Comparison of ENCODE assay signal across 9 cellular contexts in the genomic region with DNA sequence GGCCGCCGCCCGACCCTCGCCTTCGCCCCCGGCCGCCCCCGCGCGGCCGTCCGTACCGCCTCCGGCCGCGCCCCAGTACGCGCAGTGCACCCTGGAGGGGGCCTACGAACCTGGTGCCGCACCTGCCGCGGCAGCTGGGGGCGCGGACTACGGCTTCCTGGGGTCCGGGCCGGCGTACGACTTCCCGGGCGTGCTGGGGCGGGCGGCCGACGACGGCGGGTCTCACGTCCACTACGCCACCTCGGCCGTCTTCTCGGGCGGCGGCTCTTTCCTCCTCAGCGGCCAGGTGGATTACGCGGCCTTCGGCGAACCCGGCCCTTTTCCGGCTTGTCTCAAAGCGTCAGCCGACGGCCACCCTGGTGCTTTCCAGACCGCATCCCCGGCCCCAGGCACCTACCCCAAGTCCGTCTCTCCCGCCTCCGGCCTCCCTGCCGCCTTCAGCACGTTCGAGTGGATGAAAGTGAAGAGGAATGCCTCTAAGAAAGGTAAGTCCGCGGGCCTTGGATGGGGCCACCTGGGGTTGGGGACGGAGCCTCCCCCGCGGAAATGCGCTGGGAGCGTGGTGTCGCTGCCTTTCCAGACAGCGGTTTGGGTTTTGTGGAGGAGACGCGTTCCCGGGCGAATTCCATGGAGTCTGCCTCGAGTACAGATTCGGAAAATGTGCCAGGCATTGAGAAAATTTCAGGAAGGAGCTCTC. TPM values are rescaled to one million over a fixed set of nuclear protein-coding genes. Genes with fewer than 3 reads are reported as not detected.
DNase-seq lines count a peak whose midpoint lies in the region; ATAC-seq and TF ChIP-seq lines count a peak whose summit lies in the region.
"Had no signal": no experiment of that assay in that cellular context is flagged by ENCODE, and none has a peak within 500 bp of the region (broad histone marks: within the 10 kb centered on the region; RNA-seq: fewer than 3 reads in every experiment).

No MANE protein-coding gene starts in this region.

- H3K9me3 ChIP-seq in iPS-18a (ENCODE audit: control insufficient read depth, low read depth, low read length) (no peaks in the 10 kb centered on the region), skeletal muscle tissue (ENCODE audit: control insufficient read depth in 3 of 3, low read length in 3 of 3) (no peaks in the 10 kb centered on the region)

- H3K27me3 Mint-ChIP-seq in HFFc6 (ENCODE audit: insufficient read depth), result peaks cover 38% of the 10 kb centered on the region
- peaks cover 66% of the 10 kb centered on the region for H3K27me3 Mint-ChIP-seq in activated CD8-positive, alpha-beta T cell treated with anti-CD3 and anti-CD28 coated beads, Interleukin-2, amount 10 ng/mL, durations not matched to agents 7 days and 5 days (ENCODE audit: low read depth)

- H3K27ac ChIP-seq in iPS-18a (ENCODE audit: low read length) (no peak overlapping the region), skeletal muscle tissue (ENCODE audit: low read depth, low read length) (no peak overlapping the region)

- ATAC-seq in activated CD8-positive, alpha-beta T cell treated with anti-CD3 and anti-CD28 coated beads, Interleukin-2, amount 10 ng/mL, durations not matched to agents 7 days and 5 days, result peak; percentile 48

- peak overlapping the region; percentile 53 for H3K4me3 Mint-ChIP-seq in HFFc6
- peak overlapping the region; percentile 31 for H3K4me3 Mint-ChIP-seq in activated CD8-positive, alpha-beta T cell treated with anti-CD3 and anti-CD28 coated beads, Interleukin-2, amount 10 ng/mL, durations not matched to agents 7 days and 5 days

- DNase-seq in HFFc6, result no peak
- DNase-seq in activated CD8-positive, alpha-beta T cell treated with anti-CD3 and anti-CD28 coated beads, Interleukin-2, amount 10 ng/mL, durations not matched to agents 7 days and 5 days, result no peak
- no peak for DNase-seq in NCI-H1694 treated with DMSO at 0.1 percent for 48 hours (lab: John Stamatoyannopoulos, UW)
- DNase-seq in NCI-H2029 treated with DMSO at 0.1 percent for 48 hours (lab: John Stamatoyannopoulos, UW), result no peak
- DNase-seq in globus pallidus (ENCODE audit: low spot score), result no peak

- no peaks in the 10 kb centered on the region for H3K9me3 Mint-ChIP-seq in HFFc6
- no peaks in the 10 kb centered on the region for H3K9me3 Mint-ChIP-seq in activated CD8-positive, alpha-beta T cell treated with anti-CD3 and anti-CD28 coated beads, Interleukin-2, amount 10 ng/mL, durations not matched to agents 7 days and 5 days (ENCODE audit: insufficient read depth)

- peaks cover 4% of the 10 kb centered on the region for H3K36me3 Mint-ChIP-seq in HFFc6 (ENCODE audit: low read depth)
- no peaks in the 10 kb centered on the region for H3K36me3 Mint-ChIP-seq in activated CD8-positive, alpha-beta T cell treated with anti-CD3 and anti-CD28 coated beads, Interleukin-2, amount 10 ng/mL, durations not matched to agents 7 days and 5 days (ENCODE audit: low read depth)

- TF ChIP-seq CTCF in HFFc6 (IDR thresholded peaks at IDR 0.05), result no peak

- peaks cover 10% of the 10 kb centered on the region for H3K4me1 Mint-ChIP-seq in HFFc6 (ENCODE audit: low read depth)
- peaks cover 17% of the 10 kb centered on the region for H3K4me1 Mint-ChIP-seq in activated CD8-positive, alpha-beta T cell treated with anti-CD3 and anti-CD28 coated beads, Interleukin-2, amount 10 ng/mL, durations not matched to agents 7 days and 5 days (ENCODE audit: low read depth)

- H3K27ac Mint-ChIP-seq in HFFc6, result no peak overlapping the region
- no peak overlapping the region for H3K27ac Mint-ChIP-seq in activated CD8-positive, alpha-beta T cell treated with anti-CD3 and anti-CD28 coated beads, Interleukin-2, amount 10 ng/mL, durations not matched to agents 7 days and 5 days

- H3K4me3 ChIP-seq in iPS-18a (ENCODE audit: low read length), result peak overlapping the region; percentile 42
- H3K4me3 ChIP-seq in skeletal muscle tissue (ENCODE audit: low read length in 3 of 3), result peak overlapping the region; percentile 65 to 80 (median 77)
- H3K4me3 ChIP-seq: K562 had no signal

- CTCF ChIA-PET in activated CD8-positive, alpha-beta T cell treated with anti-CD3 and anti-CD28 coated beads, Interleukin-2, amount 10 ng/mL, durations not matched to agents 7 days and 5 days (lab: Charles Lee), result no interaction called here

- H3K36me3 ChIP-seq in iPS-18a (ENCODE audit: control insufficient read depth, low read depth, low read length) (no peaks in the 10 kb centered on the region), skeletal muscle tissue (ENCODE audit: control insufficient read depth in 3 of 3, insufficient read depth in 3 of 3, low read length in 3 of 3) (no peaks in the 10 kb centered on the region)

- H3K9ac ChIP-seq in iPS-18a (ENCODE audit: low read length) (no peak overlapping the region), skeletal muscle tissue (ENCODE audit: low read depth in 1 of 3, low read length in 3 of 3) (peak overlapping the region in 2 of 3 donors; percentile 57 to 62)

- H3K4me1 ChIP-seq in iPS-18a (ENCODE audit: control insufficient read depth, low read depth, low read length), result peaks cover 26% of the 10 kb centered on the region
- H3K4me1 ChIP-seq in skeletal muscle tissue (ENCODE audit: control insufficient read depth in 3 of 3, insufficient read depth in 3 of 3, low read length in 3 of 3), result peaks cover 13 to 20% (median 14%) of the 10 kb centered on the region in 3 donors

- POLR2A ChIA-PET in activated CD8-positive, alpha-beta T cell treated with anti-CD3 and anti-CD28 coated beads, Interleukin-2, amount 10 ng/mL, durations not matched to agents 7 days and 5 days (lab: Charles Lee), result no interaction called here

- H3K27me3 ChIP-seq in iPS-18a (ENCODE audit: control insufficient read depth, insufficient read depth, low read length), result peaks cover 100% of the 10 kb centered on the region
- H3K27me3 ChIP-seq in skeletal muscle tissue (ENCODE audit: control insufficient read depth in 3 of 3, insufficient read depth in 3 of 3, low read length in 3 of 3), result peaks cover 33 to 52% (median 38%) of the 10 kb centered on the region in 3 donors

RNA-seq across cellular contexts. Expression of a gene that starts 0.6 kb away (rescaled TPM):
- not detected for total RNA-seq in HFFc6 (2021; fragmentation: NEBNext Ultra II Directional; extraction: Animal tissue kit (Norgen Biotek cat#: 25700))
- total RNA-seq in activated CD8-positive, alpha-beta T cell treated with anti-CD3 and anti-CD28 coated beads, Interleukin-2, amount 10 ng/mL, durations not matched to agents 7 days and 5 days, result not detected
- 0.52 TPM for total RNA-seq in skeletal muscle tissue
- total RNA-seq: K562, temporal lobe had no signal

RNA-seq across cellular contexts. Expression of a gene that starts 32.0 kb away (rescaled TPM):
- under 1 TPM in 3 of 6 experiments, not detected in 3; 0.25 to 0.38 (median 0.25) TPM for total RNA-seq in HFFc6 (2021; fragmentation: NEBNext Ultra II Directional; extraction: Animal tissue kit (Norgen Biotek cat#: 25700))
- total RNA-seq in activated CD8-positive, alpha-beta T cell treated with anti-CD3 and anti-CD28 coated beads, Interleukin-2, amount 10 ng/mL, durations not matched to agents 7 days and 5 days, result not detected
- 4.2 TPM for total RNA-seq in skeletal muscle tissue
- total RNA-seq: K562, temporal lobe had no signal

RNA-seq across cellular contexts. Expression of a gene that starts 37.8 kb away (rescaled TPM):
- total RNA-seq in HFFc6 (2021; fragmentation: NEBNext Ultra II Directional; extraction: Animal tissue kit (Norgen Biotek cat#: 25700)), result under 1 TPM in 4 of 6 experiments, not detected in 2; 0.40 to 0.69 (median 0.57) TPM
- total RNA-seq in activated CD8-positive, alpha-beta T cell treated with anti-CD3 and anti-CD28 coated beads, Interleukin-2, amount 10 ng/mL, durations not matched to agents 7 days and 5 days, result not detected
- 1.0 TPM for total RNA-seq in skeletal muscle tissue
- total RNA-seq: K562, temporal lobe had no signal

RNA-seq across cellular contexts. Expression of a gene that starts 59.6 kb away (rescaled TPM):
- 1 to 10 TPM; 2.3 to 5.1 (median 4.6) TPM for total RNA-seq in HFFc6 (2021; fragmentation: NEBNext Ultra II Directional; extraction: Animal tissue kit (Norgen Biotek cat#: 25700))
- total RNA-seq in activated CD8-positive, alpha-beta T cell treated with anti-CD3 and anti-CD28 coated beads, Interleukin-2, amount 10 ng/mL, durations not matched to agents 7 days and 5 days, result not detected
- 18.8 TPM for total RNA-seq in skeletal muscle tissue
